Comparison of ENCODE assay signal across 1 cellular context in the genomic region with DNA sequence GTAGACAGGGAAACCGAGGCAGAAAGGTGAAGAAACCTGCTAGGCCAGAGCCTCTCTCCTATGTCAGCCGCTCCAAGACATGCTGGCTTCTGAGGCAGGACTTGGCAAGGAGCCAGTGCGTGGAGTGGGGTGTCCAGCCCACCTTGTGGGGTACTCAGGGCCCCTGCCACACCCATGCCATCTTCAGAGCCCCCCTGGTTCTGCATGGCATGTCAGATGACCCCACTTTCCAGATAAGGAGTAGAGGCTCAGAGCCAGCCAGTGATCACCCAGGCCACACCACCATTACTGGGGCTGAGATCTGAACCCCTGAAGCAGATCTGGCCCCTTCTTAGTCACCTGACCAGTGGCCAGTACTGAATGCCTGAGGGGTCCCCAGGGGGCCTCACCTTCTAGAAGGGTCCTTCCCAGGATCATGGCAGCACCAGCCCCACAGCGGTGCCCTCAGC.
TF ChIP-seq lines count a peak whose summit lies in the region.

No MANE protein-coding gene starts in this region.

TF ChIP-seq in SK-N-SH treated with all-trans-retinoic acid at 6 μM for 48 hours, 23 proteins besides CTCF, POLR2A, EP300 and RAD21 (continued from another document):
- TF ChIP-seq, protein P1, sequence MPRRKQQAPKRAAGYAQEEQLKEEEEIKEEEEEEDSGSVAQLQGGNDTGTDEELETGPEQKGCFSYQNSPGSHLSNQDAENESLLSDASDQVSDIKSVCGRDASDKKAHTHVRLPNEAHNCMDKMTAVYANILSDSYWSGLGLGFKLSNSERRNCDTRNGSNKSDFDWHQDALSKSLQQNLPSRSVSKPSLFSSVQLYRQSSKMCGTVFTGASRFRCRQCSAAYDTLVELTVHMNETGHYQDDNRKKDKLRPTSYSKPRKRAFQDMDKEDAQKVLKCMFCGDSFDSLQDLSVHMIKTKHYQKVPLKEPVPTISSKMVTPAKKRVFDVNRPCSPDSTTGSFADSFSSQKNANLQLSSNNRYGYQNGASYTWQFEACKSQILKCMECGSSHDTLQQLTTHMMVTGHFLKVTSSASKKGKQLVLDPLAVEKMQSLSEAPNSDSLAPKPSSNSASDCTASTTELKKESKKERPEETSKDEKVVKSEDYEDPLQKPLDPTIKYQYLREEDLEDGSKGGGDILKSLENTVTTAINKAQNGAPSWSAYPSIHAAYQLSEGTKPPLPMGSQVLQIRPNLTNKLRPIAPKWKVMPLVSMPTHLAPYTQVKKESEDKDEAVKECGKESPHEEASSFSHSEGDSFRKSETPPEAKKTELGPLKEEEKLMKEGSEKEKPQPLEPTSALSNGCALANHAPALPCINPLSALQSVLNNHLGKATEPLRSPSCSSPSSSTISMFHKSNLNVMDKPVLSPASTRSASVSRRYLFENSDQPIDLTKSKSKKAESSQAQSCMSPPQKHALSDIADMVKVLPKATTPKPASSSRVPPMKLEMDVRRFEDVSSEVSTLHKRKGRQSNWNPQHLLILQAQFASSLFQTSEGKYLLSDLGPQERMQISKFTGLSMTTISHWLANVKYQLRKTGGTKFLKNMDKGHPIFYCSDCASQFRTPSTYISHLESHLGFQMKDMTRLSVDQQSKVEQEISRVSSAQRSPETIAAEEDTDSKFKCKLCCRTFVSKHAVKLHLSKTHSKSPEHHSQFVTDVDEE (CRISPR knock-in tag; IDR thresholded peaks at IDR 0.05) = no peak
- TF ChIP-seq CSDC2 (CRISPR knock-in tag; IDR thresholded peaks at IDR 0.05) = no peak
- TF ChIP-seq BACH2 (CRISPR knock-in tag; IDR thresholded peaks at IDR 0.05; ENCODE audit: borderline replicate concordance) = no peak
- TF ChIP-seq ZFP3 (CRISPR knock-in tag; IDR thresholded peaks at IDR 0.05) = no peak
- TF ChIP-seq SNAI2 (CRISPR knock-in tag; IDR thresholded peaks at IDR 0.05) = no peak
- no peak for TF ChIP-seq ZNF565 (CRISPR knock-in tag; conservative IDR thresholded peaks at IDR 0.05; ENCODE audit: low read depth)
- TF ChIP-seq TOX (CRISPR knock-in tag; IDR thresholded peaks at IDR 0.05; ENCODE audit: borderline replicate concordance) = no peak
- TF ChIP-seq ZC3H10 (CRISPR knock-in tag; IDR thresholded peaks at IDR 0.05) = no peak
- no peak for TF ChIP-seq ESRRG (CRISPR knock-in tag; IDR thresholded peaks at IDR 0.05)
- TF ChIP-seq, protein P2, sequence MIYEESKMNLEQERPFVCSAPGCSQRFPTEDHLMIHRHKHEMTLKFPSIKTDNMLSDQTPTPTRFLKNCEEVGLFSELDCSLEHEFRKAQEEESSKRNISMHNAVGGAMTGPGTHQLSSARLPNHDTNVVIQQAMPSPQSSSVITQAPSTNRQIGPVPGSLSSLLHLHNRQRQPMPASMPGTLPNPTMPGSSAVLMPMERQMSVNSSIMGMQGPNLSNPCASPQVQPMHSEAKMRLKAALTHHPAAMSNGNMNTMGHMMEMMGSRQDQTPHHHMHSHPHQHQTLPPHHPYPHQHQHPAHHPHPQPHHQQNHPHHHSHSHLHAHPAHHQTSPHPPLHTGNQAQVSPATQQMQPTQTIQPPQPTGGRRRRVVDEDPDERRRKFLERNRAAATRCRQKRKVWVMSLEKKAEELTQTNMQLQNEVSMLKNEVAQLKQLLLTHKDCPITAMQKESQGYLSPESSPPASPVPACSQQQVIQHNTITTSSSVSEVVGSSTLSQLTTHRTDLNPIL (CRISPR knock-in tag; IDR thresholded peaks at IDR 0.05; ENCODE audit: low read depth) = no peak
TF ChIP-seq in SK-N-SH treated with all-trans-retinoic acid at 6 μM for 48 hours: peak in this region for 0.
